In genomic region chr5:17225551-17225950, GRCh38 we compare ENCODE assay signal across 25 cellular contexts. TPM values are rescaled to one million over a fixed set of nuclear protein-coding genes. Genes with fewer than 3 reads are reported as not detected.
DNase-seq lines count a peak whose midpoint lies in the region; ATAC-seq and TF ChIP-seq lines count a peak whose summit lies in the region.
"Had no signal": no experiment of that assay in that cellular context is flagged by ENCODE, and none has a peak within 500 bp of the region (broad histone marks: within the 10 kb centered on the region; RNA-seq: fewer than 3 reads in every experiment).

No MANE protein-coding gene starts in this region.

- peaks cover 61% of the 10 kb centered on the region; the same call in 1 of the 2 replicates for H3K36me3 ChIP-seq in OCI-LY1 (ENCODE audit: insufficient read depth, low read length)
- H3K36me3 ChIP-seq in hepatocyte (replicated peaks; ENCODE audit: insufficient read depth, low read depth): no peaks in the 10 kb centered on the region
- H3K36me3 ChIP-seq in smooth muscle cell (ENCODE audit: low read depth): no peaks in the 10 kb centered on the region
- peaks cover 27% of the 10 kb centered on the region for H3K36me3 ChIP-seq in endodermal cell (ENCODE audit: control insufficient read depth, insufficient read depth, low read length)
- H3K36me3 ChIP-seq: ovary, right lobe of liver, thyroid gland had no signal

- H2AFZ ChIP-seq in OCI-LY1 (ENCODE audit: low read length) (no peak overlapping the region), hepatocyte (no peak overlapping the region), smooth muscle cell (ENCODE audit: low read depth) (no peak overlapping the region)

- H3F3A ChIP-seq in OCI-LY1 (ENCODE audit: insufficient read depth, low read length): no peaks in the 10 kb centered on the region
- peaks cover 21% of the 10 kb centered on the region for H3F3A ChIP-seq in smooth muscle cell (ENCODE audit: low read depth)

- POLR2A ChIA-PET in naive thymus-derived CD8-positive, alpha-beta T cell (lab: Charles Lee): no interaction called here

- no peak overlapping the region for H3K4me3 Mint-ChIP-seq in endodermal cell
- H3K4me3 Mint-ChIP-seq in naive thymus-derived CD8-positive, alpha-beta T cell: no peak overlapping the region
- H3K4me3 Mint-ChIP-seq: activated CD4-positive, alpha-beta memory T cell treated with anti-CD3 and anti-CD28 coated beads for 36 hours; WTC11 had no signal

- H3K27me3 ChIP-seq in OCI-LY1 (ENCODE audit: insufficient read depth, low read length): no peaks in the 10 kb centered on the region
- H3K27me3 ChIP-seq in hepatocyte: no peaks in the 10 kb centered on the region
- H3K27me3 ChIP-seq in smooth muscle cell (ENCODE audit: low read depth): no peaks in the 10 kb centered on the region
- no peaks in the 10 kb centered on the region for H3K27me3 ChIP-seq in endodermal cell (ENCODE audit: control insufficient read depth, insufficient read depth, low read length, poor library complexity, severe bottlenecking)
- H3K27me3 ChIP-seq: ovary, right lobe of liver, thyroid gland had no signal

- H3K27me3 Mint-ChIP-seq in endodermal cell (ENCODE audit: insufficient read depth): no peaks in the 10 kb centered on the region
- H3K27me3 Mint-ChIP-seq in naive thymus-derived CD8-positive, alpha-beta T cell: peaks cover 12 to 78% (median 24%) of the 10 kb centered on the region in 5 donors

- WGBS in hepatocyte (ENCODE audit: low lambda C conversion rate, missing lambda C conversion rate): 88% methylated on average over 9 of the region's 9 CpGs
- 93% methylated on average over 9 of the region's 9 CpGs for WGBS in smooth muscle cell (ENCODE audit: low lambda C conversion rate)
- WGBS in endodermal cell (ENCODE audit: insufficient coverage in 1 of 2, insufficient read length in 1 of 2), 2 experiments: 96% methylated on average over 9 of the region's 9 CpGs; no CpG with 5 or more reads in 1 of the 2 experiments

- peaks cover 92% of the 10 kb centered on the region for H3K79me2 ChIP-seq in OCI-LY1 (ENCODE audit: insufficient read depth, low read length)
- peaks cover 100% of the 10 kb centered on the region for H3K79me2 ChIP-seq in hepatocyte
- peaks cover 99% of the 10 kb centered on the region for H3K79me2 ChIP-seq in smooth muscle cell (ENCODE audit: low read depth)

- H3K9me3 ChIP-seq in OCI-LY1 (ENCODE audit: low read length): no peaks in the 10 kb centered on the region
- H3K9me3 ChIP-seq in hepatocyte (ENCODE audit: low read depth): no peaks in the 10 kb centered on the region
- H3K9me3 ChIP-seq in smooth muscle cell (replicated peaks; ENCODE audit: low read depth): no peaks in the 10 kb centered on the region
- H3K9me3 ChIP-seq in endodermal cell (ENCODE audit: control insufficient read depth, low read length): no peaks in the 10 kb centered on the region
- H3K9me3 ChIP-seq: Caco-2, ovary, right lobe of liver, thyroid gland had no signal

- no peaks in the 10 kb centered on the region for H3K9me3 Mint-ChIP-seq in endodermal cell
- H3K9me3 Mint-ChIP-seq in naive thymus-derived CD8-positive, alpha-beta T cell: peaks cover 0 to 3% (median 0%) of the 10 kb centered on the region in 9 donors
- H3K9me3 Mint-ChIP-seq: activated CD4-positive, alpha-beta memory T cell treated with anti-CD3 and anti-CD28 coated beads for 36 hours; WTC11 had no signal

- no peak overlapping the region; the same call in 1 of the 2 replicates for H3K9ac ChIP-seq in OCI-LY1 (ENCODE audit: low read length)
- H3K9ac ChIP-seq in smooth muscle cell (ENCODE audit: low read depth): peak overlapping the region; percentile 54
- H3K9ac ChIP-seq in endodermal cell (ENCODE audit: extremely low read depth, low read length, poor library complexity, severe bottlenecking): no peak overlapping the region

- peaks cover 21% of the 10 kb centered on the region for H3K36me3 Mint-ChIP-seq in endodermal cell (ENCODE audit: low read depth)
- no peaks in the 10 kb centered on the region for H3K36me3 Mint-ChIP-seq in naive thymus-derived CD8-positive, alpha-beta T cell
- H3K36me3 Mint-ChIP-seq: activated CD4-positive, alpha-beta memory T cell treated with anti-CD3 and anti-CD28 coated beads for 36 hours had no signal

- peak overlapping the region; percentile 40 for H3K27ac ChIP-seq in OCI-LY1 (ENCODE audit: low read depth, low read length, poor library complexity, severe bottlenecking)
- H3K27ac ChIP-seq in hepatocyte: no peak overlapping the region
- H3K27ac ChIP-seq in smooth muscle cell (ENCODE audit: low read depth): peak overlapping the region; percentile 94
- no peak overlapping the region for H3K27ac ChIP-seq in endodermal cell (ENCODE audit: low read depth, low read length)
- H3K27ac ChIP-seq: dorsolateral prefrontal cortex, ovary, right lobe of liver, thyroid gland had no signal

- TF ChIP-seq CTCF in GM12864 (IDR thresholded peaks at IDR 0.05; ENCODE audit: low read depth, low read length, missing control alignments) (no peak), OCI-LY1 (IDR thresholded peaks at IDR 0.05; ENCODE audit: low read length) (no peak), hepatocyte (IDR thresholded peaks at IDR 0.05; ENCODE audit: poor library complexity) (no peak), smooth muscle cell (IDR thresholded peaks at IDR 0.05; ENCODE audit: borderline replicate concordance, insufficient read depth, poor library complexity, severe bottlenecking) (no peak), endodermal cell (conservative IDR thresholded peaks at IDR 0.05) (no peak)

- H3K4me1 Mint-ChIP-seq in endodermal cell: peaks cover 35% of the 10 kb centered on the region
- peaks cover 0 to 21% (median 0%) of the 10 kb centered on the region in 4 donors for H3K4me1 Mint-ChIP-seq in naive thymus-derived CD8-positive, alpha-beta T cell

- peaks cover 79% of the 10 kb centered on the region for H3K4me1 ChIP-seq in OCI-LY1 (ENCODE audit: insufficient read depth, low read length, severe bottlenecking)
- H3K4me1 ChIP-seq in hepatocyte (ENCODE audit: insufficient read depth): peaks cover 35% of the 10 kb centered on the region
- peaks cover 78% of the 10 kb centered on the region for H3K4me1 ChIP-seq in smooth muscle cell (ENCODE audit: low read depth)
- H3K4me1 ChIP-seq in endodermal cell (ENCODE audit: control insufficient read depth, insufficient read depth, low read length): peaks cover 6% of the 10 kb centered on the region
- H3K4me1 ChIP-seq: right lobe of liver had no signal

- H3K4me3 ChIP-seq in GM12864 (ENCODE audit: low read depth, low read length): peak overlapping the region; percentile 35
- peak overlapping the region; percentile 40 for H3K4me3 ChIP-seq in OCI-LY1 (ENCODE audit: low read depth, low read length, poor library complexity, severe bottlenecking)
- no peak overlapping the region for H3K4me3 ChIP-seq in hepatocyte
- H3K4me3 ChIP-seq in smooth muscle cell: no peak overlapping the region
- no peak overlapping the region for H3K4me3 ChIP-seq in endodermal cell (ENCODE audit: low read length)
- H3K4me3 ChIP-seq: K562, ovary, right lobe of liver, thyroid gland had no signal

- no peaks in the 10 kb centered on the region for H3K9me2 ChIP-seq in OCI-LY1 (ENCODE audit: low read depth, low read length)
- no peaks in the 10 kb centered on the region for H3K9me2 ChIP-seq in hepatocyte (replicated peaks; ENCODE audit: insufficient read depth)

- H4K20me1 ChIP-seq in OCI-LY1 (ENCODE audit: insufficient read depth, low read length): 0 out of 2 replicates have a peak, but pooled peaks cover 9% of the 10 kb centered on the region
- H4K20me1 ChIP-seq in hepatocyte (ENCODE audit: insufficient read depth, poor library complexity, severe bottlenecking): peaks cover 91% of the 10 kb centered on the region
- peaks cover 100% of the 10 kb centered on the region for H4K20me1 ChIP-seq in smooth muscle cell (ENCODE audit: low read depth)

- no peak for ATAC-seq in GM21737 (IDR thresholded peaks at IDR 0.05; ENCODE audit: unreplicated experiment)
- ATAC-seq in naive thymus-derived CD8-positive, alpha-beta T cell: no peak
- ATAC-seq: K562 had no signal

- peak overlapping the region; percentile 63 for H3K4me2 ChIP-seq in OCI-LY1 (ENCODE audit: low read length)
- peak overlapping the region; percentile 61 for H3K4me2 ChIP-seq in hepatocyte
- H3K4me2 ChIP-seq in smooth muscle cell: peak overlapping the region; percentile 90

- no peak overlapping the region for H3K27ac Mint-ChIP-seq in endodermal cell
- no peak overlapping the region for H3K27ac Mint-ChIP-seq in naive thymus-derived CD8-positive, alpha-beta T cell
- H3K27ac Mint-ChIP-seq: activated CD4-positive, alpha-beta memory T cell treated with anti-CD3 and anti-CD28 coated beads for 36 hours; WTC11 had no signal

- DNase-seq in GM12864 (ENCODE audit: low read depth) (no peak), hepatocyte (ENCODE audit: low spot score) (no peak), smooth muscle cell (lab: John Stamatoyannopoulos, UW; ENCODE audit: unreplicated experiment) (no peak), endodermal cell (no peak)
- DNase-seq in naive thymus-derived CD8-positive, alpha-beta T cell: no peak
- DNase-seq: activated CD4-positive, alpha-beta memory T cell treated with anti-CD3 and anti-CD28 coated beads for 36 hours; activated gamma-delta T cell treated with Interleukin-2 at 50 U/mL for 16 hours; AML-193; amniotic stem cell; Caco-2; caudate nucleus; dorsolateral prefrontal cortex; foreskin melanocyte; hypothalamus; NCI-H187; NCI-H446 treated with DMSO at 0.1 percent for 48 hours; NK-92 treated with Interleukin-12 subunit alpha and Interleukin-12 subunit beta, amount 100 ng/mL, for 24 hours; ovary; right lobe of liver; stimulated activated naive CD4-positive, alpha-beta T cell; thyroid gland had no signal

RNA-seq across cellular contexts. Expression of gene BASP1, which starts 8.1 kb away (rescaled TPM):
- total RNA-seq in hepatocyte (134 and 137 TPM in 2 replicates), smooth muscle cell (194 and 196 TPM in 2 replicates), endodermal cell (10 to 100 TPM; 60.3 to 63.0 TPM)
- polyA plus RNA-seq in hepatocyte (175 and 183 TPM in 2 replicates), smooth muscle cell (292 and 304 TPM in 2 replicates)
- 230 TPM for polyA plus RNA-seq in endodermal cell (2013, experiment 1 of 2)
- polyA plus RNA-seq in endodermal cell (2013, experiment 2 of 2): 203 TPM
- 1 to 10 TPM; 1.5 to 2.4 TPM for total RNA-seq in naive thymus-derived CD8-positive, alpha-beta T cell
- under 1 TPM in 2 of 3 donors, not detected in 1; 0.09 to 0.16 TPM for polyA plus RNA-seq in naive thymus-derived CD8-positive, alpha-beta T cell
- polyA plus RNA-seq: K562 had no signal

Comparison
In these comparisons a context has a peak if more than half of its experiments do, and no peak if none do; other contexts are left out.
1. H3K4me3 ChIP-seq: peak in GM12864 (single experiment) and OCI-LY1 (single experiment); none in hepatocyte (single experiment), smooth muscle cell (single experiment) and endodermal cell (single experiment).
2. H3K27ac ChIP-seq: peak in OCI-LY1 (single experiment) and smooth muscle cell (single experiment); none in hepatocyte (single experiment) and endodermal cell (single experiment).
3. RNA of gene BASP1, which starts 8.1 kb away (total RNA-seq): 194 to 196 TPM in smooth muscle cell, 134 to 137 TPM in hepatocyte and 60.3 to 63.0 TPM in endodermal cell; 1.5 to 2.4 TPM in naive thymus-derived CD8-positive, alpha-beta T cell; every median in the first group is over 10 times any median in the second.
4. Peak in every context shown above with its lines, with median percentiles within 50 percentile points of each other: H3K4me2 ChIP-seq.